8 cellular contexts compared by ENCODE assay signal in the genomic region with DNA sequence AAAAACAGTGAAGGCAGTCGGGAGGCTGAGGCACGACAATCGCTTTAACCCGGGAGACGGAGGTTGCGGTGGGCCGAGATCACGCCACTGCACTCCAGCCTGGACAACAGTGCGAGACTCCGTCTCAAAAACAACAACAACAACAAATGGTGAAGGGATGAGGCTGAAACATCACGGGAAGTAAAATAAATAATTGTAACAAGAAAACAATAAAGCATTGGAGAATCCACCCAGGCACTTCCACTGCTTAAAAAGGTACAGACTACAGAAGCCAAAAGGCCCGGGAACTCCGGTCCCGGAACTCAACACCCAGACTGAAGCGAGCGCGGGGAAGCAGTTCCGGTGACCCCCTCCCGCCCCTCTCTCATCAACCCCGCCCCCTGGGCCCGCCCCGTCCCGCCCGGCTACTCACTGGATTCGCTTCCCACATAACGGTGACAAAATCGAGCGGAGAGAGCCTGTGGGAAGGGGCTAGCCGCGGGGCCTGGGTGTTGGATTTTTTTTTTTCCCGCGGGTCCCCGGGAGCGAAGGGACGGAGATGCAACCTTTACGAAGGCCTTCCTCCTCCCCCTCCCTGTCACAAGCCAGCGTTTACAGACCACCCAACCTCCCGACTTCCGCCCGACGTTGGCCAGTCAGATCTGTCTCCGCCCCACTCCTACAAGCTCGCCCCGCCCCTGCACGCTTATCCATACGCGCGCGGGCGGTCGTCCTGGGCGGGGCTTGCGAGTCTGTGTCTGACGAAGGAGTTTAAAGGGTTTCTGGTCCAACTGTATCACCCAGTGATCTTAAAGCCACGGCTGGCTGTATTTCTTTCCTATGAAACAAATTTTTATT. TPM values are rescaled to one million over a fixed set of nuclear protein-coding genes. Genes with fewer than 3 reads are reported as not detected.
A peak's percentile ranks its signal among the peaks of the same experiment; 100 is the strongest.
DNase-seq lines count a peak whose midpoint lies in the region; ATAC-seq and TF ChIP-seq lines count a peak whose summit lies in the region.

A gene with protein sequence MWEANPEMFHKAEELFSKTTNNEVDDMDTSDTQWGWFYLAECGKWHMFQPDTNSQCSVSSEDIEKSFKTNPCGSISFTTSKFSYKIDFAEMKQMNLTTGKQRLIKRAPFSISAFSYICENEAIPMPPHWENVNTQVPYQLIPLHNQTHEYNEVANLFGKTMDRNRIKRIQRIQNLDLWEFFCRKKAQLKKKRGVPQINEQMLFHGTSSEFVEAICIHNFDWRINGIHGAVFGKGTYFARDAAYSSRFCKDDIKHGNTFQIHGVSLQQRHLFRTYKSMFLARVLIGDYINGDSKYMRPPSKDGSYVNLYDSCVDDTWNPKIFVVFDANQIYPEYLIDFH (minus strand): TSS at position 600 of the 837 bp plus-strand sequence. CDS start 170 bp downstream, at position 430.

- peak within 1 kb of the TSS; percentile 64 to 91 for H3K4me3 ChIP-seq in right atrium auricular region
- H3K4me3 ChIP-seq in vagina = peak within 1 kb of the TSS; percentile 66 to 81

- no peak for TF ChIP-seq CTCF in right atrium auricular region (IDR thresholded peaks at IDR 0.05)
- no peak for TF ChIP-seq CTCF in vagina (IDR thresholded peaks at IDR 0.05)

- H3K27ac ChIP-seq in angular gyrus (ENCODE audit: low read depth, low read length) (peak within 1 kb of the TSS; percentile 91), right atrium auricular region (peak within 1 kb of the TSS; percentile 93 to 97), vagina (peak within 1 kb of the TSS; percentile 92)

- ATAC-seq in HG02885 (IDR thresholded peaks at IDR 0.05; ENCODE audit: poor library complexity, unreplicated experiment) = peak; percentile 97

- DNase-seq in NCI-H187 (lab: John Stamatoyannopoulos, UW) = peak; percentile 90 to 91
- peak; percentile 95 to 99 (median 97) for DNase-seq in T-helper 2 cell
- DNase-seq in right atrium auricular region (ENCODE audit: low spot score) = peak; percentile 98
- DNase-seq in pulmonary artery endothelial cell (ENCODE audit: low read depth, low spot score) = peak; percentile 89
- DNase-seq in vagina (ENCODE audit: extremely low spot score in 2 of 2) = peak; percentile 94 to 97

- H3K36me3 ChIP-seq in right atrium auricular region = no peaks in the 10 kb centered on the region
- H3K36me3 ChIP-seq in vagina = no peaks in the 10 kb centered on the region

- intact Hi-C loops in vagina (cut with DNase I) = no loop called here

- H3K27me3 ChIP-seq in right atrium auricular region (no peaks in the 10 kb centered on the region), vagina (no peaks in the 10 kb centered on the region)

- H3K9me3 ChIP-seq in right atrium auricular region (no peaks in the 10 kb centered on the region), vagina (no peaks in the 10 kb centered on the region)

- peak; percentile 54 for TF ChIP-seq POLR2A in GM15510 (IDR thresholded peaks at IDR 0.05; ENCODE audit: borderline replicate concordance, extremely low read depth, insufficient read length)
- peak in 1 of 2 donors; percentile 8 for TF ChIP-seq POLR2A in vagina (IDR thresholded peaks at IDR 0.05)

- H3K4me1 ChIP-seq in right atrium auricular region (peaks cover 0 to 23% of the 10 kb centered on the region in 2 donors), vagina (peaks cover 21% of the 10 kb centered on the region)

RNA-seq across cellular contexts. Expression of the gene that starts here (rescaled TPM):
- total RNA-seq in right atrium auricular region (1 to 10 TPM; 2.6 to 2.9 TPM), pulmonary artery endothelial cell (3.0 and 3.8 TPM in 2 replicates), vagina (2.7 TPM)

Comparison
In these comparisons a context has a peak if more than half of its experiments do, and no peak if none do; other contexts are left out.
1. Peak in every context shown above with its lines: DNase-seq, ATAC-seq, H3K4me3 ChIP-seq and H3K27ac ChIP-seq.